Comparison of ENCODE assay signal across 13 cellular contexts in the genomic region with DNA sequence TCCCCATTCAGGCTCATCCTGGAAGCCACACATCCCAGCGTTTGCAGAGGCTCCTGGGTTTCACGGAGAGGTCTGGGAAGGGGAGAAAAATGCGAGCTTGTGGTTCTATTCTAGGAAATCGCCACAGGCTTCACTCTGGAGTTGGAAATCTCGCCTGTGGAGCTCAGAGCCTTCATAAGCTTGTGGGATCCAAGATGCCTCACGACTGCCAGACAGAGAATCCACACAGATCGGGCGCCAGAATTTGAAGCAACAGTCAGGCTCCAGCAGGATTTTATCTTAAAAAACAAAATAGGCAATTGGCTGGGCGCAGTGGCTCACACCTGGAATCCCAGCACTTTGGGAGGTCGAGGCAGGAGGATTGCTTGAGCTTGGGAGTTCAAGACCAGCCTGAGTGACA.
DNase-seq lines count a peak whose midpoint lies in the region; ATAC-seq and TF ChIP-seq lines count a peak whose summit lies in the region.
"Had no signal": no experiment of that assay in that cellular context is flagged by ENCODE, and none has a peak within 500 bp of the region (broad histone marks: within the 10 kb centered on the region; RNA-seq: fewer than 3 reads in every experiment).

No MANE protein-coding gene starts in this region.

- no peak overlapping the region for H3K4me2 ChIP-seq in neural progenitor cell

- no peaks in the 10 kb centered on the region for H3K4me1 ChIP-seq in HUES64 (ENCODE audit: insufficient read depth, low read length)
- peaks cover 9% of the 10 kb centered on the region for H3K4me1 ChIP-seq in neural progenitor cell
- no peaks in the 10 kb centered on the region for H3K4me1 ChIP-seq in heart left ventricle
- H3K4me1 ChIP-seq: HAP-1 had no signal

- peaks cover 4% of the 10 kb centered on the region for H3K27me3 Mint-ChIP-seq in neural progenitor cell (ENCODE audit: insufficient read depth, low read depth)
- H3K27me3 Mint-ChIP-seq: CD4-positive, alpha-beta T cell had no signal

- H3K79me2 ChIP-seq in neural progenitor cell (ENCODE audit: low read depth), result no peaks in the 10 kb centered on the region

- ATAC-seq in heart left ventricle (no peak), GM18861 (IDR thresholded peaks at IDR 0.05; ENCODE audit: unreplicated experiment) (no peak)

- peak overlapping the region; percentile 89 for H2AFZ ChIP-seq in neural progenitor cell (replicated peaks)

- peak; percentile 13 for DNase-seq in AG10803 (ENCODE audit: low read depth)
- peak; percentile 44 for DNase-seq in fibroblast of peridontal ligament (ENCODE audit: extremely low read depth)
- no peak for DNase-seq in neural progenitor cell (ENCODE audit: low spot score)
- no peak for DNase-seq in heart left ventricle
- no peak for DNase-seq in activated CD8-positive, alpha-beta memory T cell treated with anti-CD3 and anti-CD28 coated beads, Interleukin-2, amount 50 U/mL, for 48 hours
- DNase-seq: 8988T; C1 segment of cervical spinal cord; Calu3; CD4-positive, alpha-beta T cell had no signal

- no peaks in the 10 kb centered on the region for H3K36me3 Mint-ChIP-seq in neural progenitor cell

- 85% methylated on average over 10 of the region's 10 CpGs for WGBS in HUES64
- WGBS in heart left ventricle, 4 donors, result 66 to 70% (median 69%) methylated on average over 10 of the region's 10 CpGs

- H4K20me1 ChIP-seq in neural progenitor cell (ENCODE audit: low read depth), result no peaks in the 10 kb centered on the region

- no peak overlapping the region for H3K4me3 Mint-ChIP-seq in neural progenitor cell
- H3K4me3 Mint-ChIP-seq: B cell; CD4-positive, alpha-beta T cell had no signal

- H3K9ac ChIP-seq in HUES64 (ENCODE audit: low read depth, low read length), result 0 out of 2 replicates have a peak overlapping the region, but pooled peaks have one; percentile 26
- no peak overlapping the region for H3K9ac ChIP-seq in neural progenitor cell

- H3F3A ChIP-seq in neural progenitor cell (ENCODE audit: low read depth), result peaks cover 20% of the 10 kb centered on the region

- H3K9me3 ChIP-seq in HUES64 (ENCODE audit: insufficient read depth, low read depth, low read length) (no peaks in the 10 kb centered on the region), neural progenitor cell (ENCODE audit: low read depth) (no peaks in the 10 kb centered on the region), heart left ventricle (no peaks in the 10 kb centered on the region)
- H3K9me3 ChIP-seq: HAP-1 had no signal

- intact Hi-C loops in heart left ventricle (cut with DNase I), result no loop called here

- no peak for TF ChIP-seq POLR2A in heart left ventricle (IDR thresholded peaks at IDR 0.05)

- H3K27ac ChIP-seq in HUES64 (ENCODE audit: low read depth, low read length) (no peak overlapping the region), neural progenitor cell (peak overlapping the region; percentile 61), heart left ventricle (no peak overlapping the region)

- H3K27ac Mint-ChIP-seq in neural progenitor cell, result peak overlapping the region; percentile 53
- H3K27ac Mint-ChIP-seq: B cell; CD4-positive, alpha-beta T cell had no signal

- no peak overlapping the region for H3K4me3 ChIP-seq in AG10803 (ENCODE audit: low read length)
- no peak overlapping the region for H3K4me3 ChIP-seq in HUES64 (ENCODE audit: low read length)
- no peak overlapping the region for H3K4me3 ChIP-seq in neural progenitor cell
- H3K4me3 ChIP-seq in heart left ventricle, result no peak overlapping the region
- H3K4me3 ChIP-seq: HAP-1 had no signal

- H3K36me3 ChIP-seq in HUES64 (ENCODE audit: insufficient read depth, low read length), result no peaks in the 10 kb centered on the region
- H3K36me3 ChIP-seq in neural progenitor cell, result no peaks in the 10 kb centered on the region
- H3K36me3 ChIP-seq in heart left ventricle, result no peaks in the 10 kb centered on the region
- H3K36me3 ChIP-seq: HAP-1 had no signal

- H3K9me3 Mint-ChIP-seq in neural progenitor cell, result no peaks in the 10 kb centered on the region
- H3K9me3 Mint-ChIP-seq: CD4-positive, alpha-beta T cell had no signal

- no peak for TF ChIP-seq CTCF in AG10803 (conservative IDR thresholded peaks at IDR 0.05; ENCODE audit: low read length)
- no peak for TF ChIP-seq CTCF in neural progenitor cell (IDR thresholded peaks at IDR 0.05)
- no peak for TF ChIP-seq CTCF in heart left ventricle (IDR thresholded peaks at IDR 0.05)

- no peaks in the 10 kb centered on the region for H3K27me3 ChIP-seq in HUES64 (ENCODE audit: insufficient read depth, low read length)
- H3K27me3 ChIP-seq in neural progenitor cell, result no peaks in the 10 kb centered on the region
- no peaks in the 10 kb centered on the region for H3K27me3 ChIP-seq in heart left ventricle

- peaks cover 4% of the 10 kb centered on the region for H3K4me1 Mint-ChIP-seq in neural progenitor cell
- H3K4me1 Mint-ChIP-seq: B cell had no signal

Comparison
In these comparisons a context has a peak if more than half of its experiments do, and no peak if none do; other contexts are left out.
1. DNase-seq: peak in AG10803 (single experiment) and fibroblast of peridontal ligament (single experiment); none in neural progenitor cell (single experiment), heart left ventricle (0 of 5) and activated CD8-positive, alpha-beta memory T cell treated with anti-CD3 and anti-CD28 coated beads, Interleukin-2, amount 50 U/mL, for 48 hours (single experiment).